8 cellular contexts compared by ENCODE assay signal in genomic region chr5:175464414-175465233, GRCh38. TPM values are rescaled to one million over a fixed set of nuclear protein-coding genes. Genes with fewer than 3 reads are reported as not detected.
DNase-seq lines count a peak whose midpoint lies in the region; ATAC-seq and TF ChIP-seq lines count a peak whose summit lies in the region.

No MANE protein-coding gene starts in this region.

- no peak overlapping the region for H2AK5ac ChIP-seq in neuronal stem cell (ENCODE audit: low read depth, low read length)

- H3K23ac ChIP-seq in neuronal stem cell (ENCODE audit: low read depth, low read length, poor library complexity) = no peak overlapping the region

- H3K4me3 ChIP-seq in epithelial cell of proximal tubule (ENCODE audit: low read depth, low read length) = no peak overlapping the region
- H3K4me3 ChIP-seq in neuronal stem cell (ENCODE audit: low read length in 2 of 2) = no peak overlapping the region
- H3K4me3 ChIP-seq in uterus = no peak overlapping the region

- TF ChIP-seq CTCF in epithelial cell of proximal tubule (conservative IDR thresholded peaks at IDR 0.05; ENCODE audit: low read depth, low read length) (peak; percentile 78), uterus (IDR thresholded peaks at IDR 0.05) (peak; percentile 29 to 57 (median 45))

- peaks cover 0 to 40% (median 0%) of the 10 kb centered on the region in 3 experiments for H3K27me3 ChIP-seq in neuronal stem cell (ENCODE audit: control insufficient read depth in 3 of 3, insufficient read depth in 3 of 3, low read depth in 1 of 3, low read length in 3 of 3)
- no peaks in the 10 kb centered on the region for H3K27me3 ChIP-seq in uterus

- H3K9me3 ChIP-seq in neuronal stem cell (replicated peaks in 1 of 2; ENCODE audit: control insufficient read depth in 2 of 2, insufficient read depth in 1 of 2, low read depth in 1 of 2, low read length in 2 of 2) = no peaks in the 10 kb centered on the region
- H3K9me3 ChIP-seq in uterus = no peaks in the 10 kb centered on the region

- H3K4me1 ChIP-seq in neuronal stem cell (ENCODE audit: control insufficient read depth in 2 of 2, insufficient read depth in 1 of 2, low read depth in 1 of 2, low read length in 2 of 2) (peaks cover 0 to 1% of the 10 kb centered on the region in 2 donors), uterus (no peaks in the 10 kb centered on the region)

- no peak overlapping the region for H2BK120ac ChIP-seq in neuronal stem cell (ENCODE audit: low read depth, low read length)

- WGBS in neuronal stem cell (ENCODE audit: extremely low coverage in 2 of 2, insufficient read length in 2 of 2, insufficient replicate concordance in 1 of 2), 2 donors = no CpG with 5 or more reads among the region's 10 CpGs

- DNase-seq in Caki2 (ENCODE audit: low read depth) (peak; percentile 58), NCI-H82 treated with DMSO at 0.1 percent for 48 hours (lab: John Stamatoyannopoulos, UW; ENCODE audit: unreplicated experiment) (peak; percentile 15), epithelial cell of proximal tubule (ENCODE audit: low read depth) (no peak), neuronal stem cell (ENCODE audit: low spot score) (no peak), uterus (no peak)
- peak in 2 of 3 experiments; percentile 13 to 42 for DNase-seq in activated CD8-positive, alpha-beta memory T cell treated with anti-CD3 and anti-CD28 coated beads for 48 hours (ENCODE audit: low read depth in 2 of 3, low spot score in 2 of 3)

- no peak overlapping the region for H3K14ac ChIP-seq in neuronal stem cell (ENCODE audit: low read length)

- H3K36me3 ChIP-seq in neuronal stem cell (replicated peaks in 1 of 2; ENCODE audit: control insufficient read depth in 2 of 2, insufficient read depth in 2 of 2, low read length in 2 of 2) (no peaks in the 10 kb centered on the region), uterus (no peaks in the 10 kb centered on the region)

- H4K8ac ChIP-seq in neuronal stem cell (ENCODE audit: low read depth, low read length) = no peak overlapping the region

- H2BK12ac ChIP-seq in neuronal stem cell (ENCODE audit: low read length) = no peak overlapping the region

- no peak overlapping the region for H3K18ac ChIP-seq in neuronal stem cell (ENCODE audit: low read length)

- H2BK5ac ChIP-seq in neuronal stem cell (ENCODE audit: low read length) = no peak overlapping the region

- ATAC-seq in GM19395 (IDR thresholded peaks at IDR 0.05; ENCODE audit: unreplicated experiment) = peak; percentile 100
- peak; percentile 99 for ATAC-seq in HG03354 (IDR thresholded peaks at IDR 0.05; ENCODE audit: poor library complexity, severe bottlenecking, unreplicated experiment)

- no peak overlapping the region for H4K91ac ChIP-seq in neuronal stem cell (ENCODE audit: low read depth, low read length, poor library complexity)

- H3K79me1 ChIP-seq in neuronal stem cell (ENCODE audit: low read depth, low read length) = no peaks in the 10 kb centered on the region

- H2AFZ ChIP-seq in neuronal stem cell (ENCODE audit: low read length) = peak overlapping the region; percentile 54

- H2BK15ac ChIP-seq in neuronal stem cell (ENCODE audit: low read length) = no peak overlapping the region

- no peak overlapping the region for H3K9ac ChIP-seq in neuronal stem cell (ENCODE audit: low read depth, low read length, poor library complexity)

- TF ChIP-seq POLR2A in uterus (IDR thresholded peaks at IDR 0.05) = no peak

- H3K4me2 ChIP-seq in neuronal stem cell (ENCODE audit: insufficient read depth, low read length, poor library complexity, severe bottlenecking) = no peak overlapping the region

- intact Hi-C loops in uterus (cut with DNase I; ENCODE audit: low total_unique reads) = no loop called here

- H3K27ac ChIP-seq in neuronal stem cell (replicated peaks; ENCODE audit: low read length) (no peak overlapping the region), uterus (no peak overlapping the region)

- in situ Hi-C loops in Caki2 (cut with HindIII; ENCODE audit: low pct_unique_long_range_greater_than_20kb, low sequenced_read_pairs) = no loop called here

- H3K4ac ChIP-seq in neuronal stem cell (ENCODE audit: low read length) = no peak overlapping the region

RNA-seq across cellular contexts. Expression of gene SFXN1, which starts 13.7 kb away (rescaled TPM):
- 199 and 231 TPM in 2 replicates for total RNA-seq in Caki2 (2014; rRNA removed; shearing (Covaris generic); ENCODE audit: low replicate concordance)
- total RNA-seq in epithelial cell of proximal tubule (49.9 and 90.6 TPM in 2 replicates), uterus (10 to 100 TPM in 3 of 4 donors, 1 to 10 TPM in 1; 4.9 to 63.5 (median 42.3) TPM)
- 51.2 TPM for polyA plus RNA-seq in neuronal stem cell (2013, experiment 1 of 2)
- polyA plus RNA-seq in neuronal stem cell (2013, experiment 2 of 2) = 50.9 TPM

RNA-seq across cellular contexts. Expression of gene DRD1, which starts 20.6 kb away (rescaled TPM):
- not detected in 2 replicates for total RNA-seq in Caki2 (2014; rRNA removed; shearing (Covaris generic); ENCODE audit: low replicate concordance)
- total RNA-seq in epithelial cell of proximal tubule = not detected in 2 replicates
- not detected for polyA plus RNA-seq in neuronal stem cell (2013, experiment 1 of 2)
- not detected for polyA plus RNA-seq in neuronal stem cell (2013, experiment 2 of 2)
- total RNA-seq in uterus = under 1 TPM in 1 of 4 donors, not detected in 3; 0.82 TPM

Comparison
In these comparisons a context has a peak if more than half of its experiments do, and no peak if none do; other contexts are left out.
1. DNase-seq: peak in Caki2 (single experiment), NCI-H82 treated with DMSO at 0.1 percent for 48 hours (single experiment) and activated CD8-positive, alpha-beta memory T cell treated with anti-CD3 and anti-CD28 coated beads for 48 hours (2 of 3); none in epithelial cell of proximal tubule (single experiment), neuronal stem cell (single experiment) and uterus (0 of 2).